8 cellular contexts compared by ENCODE assay signal in the genomic region with DNA sequence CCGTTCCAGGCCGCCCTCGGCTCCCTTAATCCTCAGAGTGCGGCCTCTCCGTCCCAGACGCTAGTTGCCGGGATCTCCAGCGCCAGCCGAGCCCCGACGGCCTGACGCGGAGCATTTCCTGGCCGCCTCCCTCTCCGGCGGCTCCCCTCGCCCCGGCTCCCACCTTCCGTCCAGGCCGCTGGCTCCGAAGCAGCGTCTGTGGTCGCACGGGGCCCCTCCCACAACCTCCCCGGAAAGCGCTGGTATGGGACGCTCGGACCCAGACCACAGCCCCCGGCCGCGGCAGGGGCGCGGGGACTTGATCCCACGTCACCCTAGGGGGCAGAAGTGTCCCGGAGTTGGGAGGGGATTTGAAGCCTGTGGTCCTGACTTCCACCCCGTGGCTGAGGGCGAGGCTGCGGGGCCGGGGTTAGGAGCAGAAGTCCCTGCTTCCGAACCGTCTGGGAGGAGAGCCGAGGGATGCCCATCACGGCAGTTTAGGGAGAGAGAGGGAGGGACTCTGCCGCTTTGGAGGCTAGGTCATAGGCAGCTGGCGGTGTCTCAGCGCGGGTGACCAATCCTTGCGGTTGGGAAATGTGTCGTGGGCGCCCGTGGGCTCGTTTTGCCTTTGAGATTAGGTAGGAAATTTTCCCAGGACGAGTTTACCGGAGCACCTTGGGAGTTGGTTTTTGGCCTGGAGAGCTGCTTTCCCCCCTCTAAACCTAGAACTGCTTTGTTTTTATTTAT. TPM values are rescaled to one million over a fixed set of nuclear protein-coding genes. Genes with fewer than 3 reads are reported as not detected.
DNase-seq lines count a peak whose midpoint lies in the region; ATAC-seq and TF ChIP-seq lines count a peak whose summit lies in the region.
"Not testable (repeated sequence)": the region's sequence is repeated elsewhere in the genome, so short reads cannot be mapped to it uniquely, and the experiment has no call there.

No MANE protein-coding gene starts in this region.

- not testable (repeated sequence) for H3K27me3 ChIP-seq in CD4-positive, alpha-beta T cell (ENCODE audit: control insufficient read depth, insufficient read depth, low read length); esophagus (ENCODE audit: control insufficient read depth in 1 of 2, insufficient read depth in 2 of 2, low read length in 2 of 2)

- intact Hi-C loops in CD4-positive, alpha-beta T cell (cut with DNase I, micrococcal nuclease): loop anchor here (1.0 to 10.0 kb wide), 12 partner anchors 59 to 1704 kb away; partner anchors contain the start of genes TYW1 (in 2 of the 2), GUSB (in 1 of the 2), SBDS (in 1 of the 2) and TMEM248 (in 1 of the 2)
- intact Hi-C loops in OCI-LY7 (cut with micrococcal nuclease; ENCODE audit: unreplicated experiment): loop anchor here (5.0 kb wide), 3 partner anchors 101 to 256 kb away; partner anchors contain the start of genes SBDS, TMEM248 and TYW1

- BruUV-seq in OCI-LY7 (replicated peaks; lab: Mats Ljungman, UMichigan): not testable (repeated sequence)

- peak overlapping the region; percentile 98 for H3K27ac Mint-ChIP-seq in CD4-positive, alpha-beta T cell

- peak overlapping the region; percentile 96 for H3K4me2 ChIP-seq in OCI-LY7 (ENCODE audit: low read length)

- peak overlapping the region; percentile 71 for H3K27ac ChIP-seq in CD4-positive, alpha-beta T cell (ENCODE audit: low read depth, low read length)
- H3K27ac ChIP-seq in OCI-LY7 (ENCODE audit: low read depth, low read length, poor library complexity, severe bottlenecking) (peak overlapping the region; percentile 80), esophagus (ENCODE audit: low read depth in 2 of 2, low read length in 1 of 2) (peak overlapping the region; percentile 95 to 99), mesodermal cell (ENCODE audit: low read depth, low read length, severe bottlenecking) (peak overlapping the region; percentile 95)

- peaks cover 19% of the 10 kb centered on the region for H3K36me3 Mint-ChIP-seq in CD4-positive, alpha-beta T cell (ENCODE audit: low read depth)

- H3K9me3 Mint-ChIP-seq in CD4-positive, alpha-beta T cell: not testable (repeated sequence)

- CTCF ChIA-PET in CD4-positive, alpha-beta T cell (lab: Charles Lee): interaction anchor here (1.0 to 1.5 kb wide), 2 partner anchors 149 to 247 kb away, joined by 3 read pairs; no protein-coding TSS in a partner anchor
- CTCF ChIA-PET in OCI-LY7 (lab: Charles Lee; ENCODE audit: unreplicated experiment): not testable (repeated sequence)

- not testable (repeated sequence) for H3K9me3 ChIP-seq in CD4-positive, alpha-beta T cell (ENCODE audit: control insufficient read depth, low read length); OCI-LY7 (ENCODE audit: low read length); esophagus (ENCODE audit: control insufficient read depth in 2 of 2, insufficient read depth in 1 of 2, low read depth in 1 of 2, low read length in 1 of 2); mesodermal cell (ENCODE audit: control insufficient read depth, low read length)

- H3K4me1 Mint-ChIP-seq in CD4-positive, alpha-beta T cell (ENCODE audit: low read depth): peaks cover 35% of the 10 kb centered on the region

- 0 to 1% methylated on average over 52 to 54 of the region's 54 CpGs for WGBS in esophagus, 2 donors
- 0 to 1% methylated on average over 35 to 36 of the region's 54 CpGs for WGBS in mesodermal cell (ENCODE audit: insufficient coverage in 2 of 2), 2 experiments

- peaks cover 47% of the 10 kb centered on the region; the same call in 1 of the 2 replicates for H3K79me2 ChIP-seq in OCI-LY7 (ENCODE audit: insufficient read depth, low read depth, low read length)

- peak in 7 of 10 experiments; percentile 2 to 46 (median 21) for DNase-seq in CD4-positive, alpha-beta T cell
- peak; percentile 65 for DNase-seq in OCI-LY7 (ENCODE audit: low spot score)
- peak; percentile 58 for DNase-seq in activated T-cell treated with anti-CD3 and anti-CD28 coated beads, Interleukin-2, amount 50 U/mL, for 1 hour
- peak in 2 of 3 donors; percentile 7 to 38 for DNase-seq in stimulated activated CD4-positive, alpha-beta T cell treated with anti-CD3 and anti-CD28 coated beads, TNF-alpha, amount 100 ng/mL, for 48 hours (ENCODE audit: low read depth in 3 of 3)

- peak overlapping the region; percentile 98 for H3K4me3 Mint-ChIP-seq in CD4-positive, alpha-beta T cell

- not testable (repeated sequence) for H3K27me3 Mint-ChIP-seq in CD4-positive, alpha-beta T cell

- not testable (repeated sequence) for TF ChIP-seq CTCF in CD4-positive, alpha-beta T cell (IDR thresholded peaks at IDR 0.05)
- TF ChIP-seq CTCF in OCI-LY7 (conservative IDR thresholded peaks at IDR 0.05; ENCODE audit: low read length): peak; percentile 48

- peaks cover 37% of the 10 kb centered on the region for H3K4me1 ChIP-seq in OCI-LY7 (ENCODE audit: insufficient read depth, low read length, poor library complexity, severe bottlenecking)
- H3K4me1 ChIP-seq in esophagus (ENCODE audit: control insufficient read depth in 2 of 2, insufficient read depth in 2 of 2, low read length in 1 of 2); mesodermal cell (ENCODE audit: control insufficient read depth, insufficient read depth, low read length, poor library complexity, severe bottlenecking): not testable (repeated sequence)

- H3K36me3 ChIP-seq in OCI-LY7 (ENCODE audit: insufficient read depth, low read length): peaks cover 24% of the 10 kb centered on the region
- H3K36me3 ChIP-seq in esophagus (ENCODE audit: control insufficient read depth in 2 of 2, insufficient read depth in 2 of 2, low read length in 1 of 2): not testable (repeated sequence)
- H3K36me3 ChIP-seq in mesodermal cell (ENCODE audit: control insufficient read depth, insufficient read depth, low read length): peaks cover 38% of the 10 kb centered on the region

- peak; percentile 18 for ATAC-seq in CD4-positive, alpha-beta T cell (ENCODE audit: poor library complexity)
- ATAC-seq in GM19463 (IDR thresholded peaks at IDR 0.05; ENCODE audit: unreplicated experiment): peak; percentile 36
- ATAC-seq in HG03439 (IDR thresholded peaks at IDR 0.05; ENCODE audit: unreplicated experiment): peak; percentile 26

- H3K4me3 ChIP-seq in OCI-LY7 (ENCODE audit: low read depth, low read length, poor library complexity, severe bottlenecking) (peak overlapping the region; percentile 77), esophagus (ENCODE audit: low read depth in 1 of 2, low read length in 2 of 2) (peak overlapping the region; percentile 65 to 99), mesodermal cell (ENCODE audit: extremely low read depth, insufficient read depth, low read length, poor library complexity, severe bottlenecking) (peak overlapping the region; percentile 90)

- H2AFZ ChIP-seq in OCI-LY7 (ENCODE audit: low read length): peak overlapping the region; percentile 76

- H4K20me1 ChIP-seq in OCI-LY7 (ENCODE audit: insufficient read depth, low read length): not testable (repeated sequence)

- POLR2A ChIA-PET in CD4-positive, alpha-beta T cell (lab: Charles Lee): interaction anchor here (0.7 to 3.6 kb wide), 9 partner anchors 13 to 626 kb away, joined by 3 to 24 read pairs (median 8); partner anchors contain the start of genes CRCP, KCTD7, SBDS and TMEM248
- POLR2A ChIA-PET in OCI-LY7 (lab: Charles Lee): interaction anchor here (0.9 to 1.2 kb wide), 2 partner anchors 108 to 153 kb away, joined by 3 read pairs; no protein-coding TSS in a partner anchor

- H3K9me2 ChIP-seq in OCI-LY7 (ENCODE audit: insufficient read depth, low read length): not testable (repeated sequence)

RNA-seq across cellular contexts. Expression of gene RABGEF1, which starts 0.6 kb away (rescaled TPM):
- total RNA-seq in CD4-positive, alpha-beta T cell: 10 to 100 TPM; 18.9 to 20.1 TPM
- total RNA-seq in OCI-LY7 (2014; rRNA removed; shearing (Covaris generic)): 18.2 and 21.0 TPM in 2 replicates
- 25.5 and 27.2 TPM in 2 replicates for total RNA-seq in OCI-LY7 (2022)
- 10 to 100 TPM; 18.5 to 21.3 TPM for polyA plus RNA-seq in esophagus
- 19.9 TPM for polyA plus RNA-seq in mesodermal cell (2013, experiment 1 of 2)
- 19.5 TPM for polyA plus RNA-seq in mesodermal cell (2013, experiment 2 of 2)

Comparison
In these comparisons a context has a peak if more than half of its experiments do, and no peak if none do; other contexts are left out.
1. Peak in every context shown above with its lines: DNase-seq, ATAC-seq, H3K4me3 ChIP-seq and H3K27ac ChIP-seq.